In genomic region chr2:151071382-151071781, GRCh38 we compare ENCODE assay signal across 12 cellular contexts.
A peak's percentile ranks its signal among the peaks of the same experiment; 100 is the strongest.
DNase-seq lines count a peak whose midpoint lies in the region; ATAC-seq, FAIRE-seq and TF ChIP-seq lines count a peak whose summit lies in the region.
"Had no signal": no experiment of that assay in that cellular context is flagged by ENCODE, and none has a peak within 500 bp of the region (broad histone marks: within the 10 kb centered on the region; RNA-seq: fewer than 3 reads in every experiment).

No MANE protein-coding gene starts in this region.

- no peak overlapping the region for H3K27ac Mint-ChIP-seq in osteocyte (ENCODE audit: unreplicated experiment)
- H3K27ac Mint-ChIP-seq in activated naive CD4-positive, alpha-beta T cell treated with anti-CD3 and anti-CD28 coated beads, Interleukin-2, amount 10 ng/mL, durations not matched to agents 7 days and 5 days, result no peak overlapping the region

- CTCF ChIA-PET in activated naive CD4-positive, alpha-beta T cell treated with anti-CD3 and anti-CD28 coated beads, Interleukin-2, amount 10 ng/mL, durations not matched to agents 7 days and 5 days (lab: Charles Lee), result no interaction called here

- no peak for ATAC-seq in HG03139 (IDR thresholded peaks at IDR 0.05; ENCODE audit: unreplicated experiment)
- ATAC-seq: heart left ventricle had no signal

- H3K36me3 Mint-ChIP-seq in osteocyte (ENCODE audit: unreplicated experiment), result peaks cover 2% of the 10 kb centered on the region
- no peaks in the 10 kb centered on the region for H3K36me3 Mint-ChIP-seq in activated naive CD4-positive, alpha-beta T cell treated with anti-CD3 and anti-CD28 coated beads, Interleukin-2, amount 10 ng/mL, durations not matched to agents 7 days and 5 days

- DNase-seq in H54 (ENCODE audit: insufficient read length, low spot score), result no peak
- DNase-seq in NCI-H748 treated with DMSO at 0.1 percent for 48 hours (lab: John Stamatoyannopoulos, UW), result peak; percentile 4
- DNase-seq in epithelial cell of proximal tubule (ENCODE audit: low read depth), result no peak
- no peak for DNase-seq in osteocyte (ENCODE audit: extremely low spot score, unreplicated experiment)
- no peak for DNase-seq in stimulated activated CD4-positive, alpha-beta T cell treated with anti-CD3 and anti-CD28 coated beads, Interleukin-4, amount 100 ng/mL, for 24 hours
- no peak for DNase-seq in NCI-H187 (lab: John Stamatoyannopoulos, UW)
- DNase-seq in activated naive CD4-positive, alpha-beta T cell treated with anti-CD3 and anti-CD28 coated beads, Interleukin-2, amount 10 ng/mL, durations not matched to agents 7 days and 5 days, result no peak
- DNase-seq: activated T-cell treated with anti-CD3 and anti-CD28 coated beads, Interleukin-2, amount 50 U/mL, for 1 hour; heart left ventricle had no signal

- peak; percentile 69 for TF ChIP-seq CTCF in epithelial cell of proximal tubule (conservative IDR thresholded peaks at IDR 0.05; ENCODE audit: low read depth, low read length)
- TF ChIP-seq CTCF in osteocyte (IDR thresholded peaks at IDR 0.05), result peak; percentile 53

- no peak overlapping the region for H3K4me3 ChIP-seq in epithelial cell of proximal tubule (ENCODE audit: low read depth, low read length)
- H3K4me3 ChIP-seq: heart left ventricle, skin epidermis, tibial nerve had no signal

- peaks cover 8% of the 10 kb centered on the region for H3K4me1 Mint-ChIP-seq in osteocyte (ENCODE audit: unreplicated experiment)
- H3K4me1 Mint-ChIP-seq in activated naive CD4-positive, alpha-beta T cell treated with anti-CD3 and anti-CD28 coated beads, Interleukin-2, amount 10 ng/mL, durations not matched to agents 7 days and 5 days, result no peaks in the 10 kb centered on the region

- FAIRE-seq in H54 (lab: Jason Lieb, UNC), result peak; percentile 30

- TF ChIP-seq POLR2A in H54 (IDR thresholded peaks at IDR 0.05; ENCODE audit: low read depth, low read length), result no peak

- H3K4me3 Mint-ChIP-seq in osteocyte (ENCODE audit: unreplicated experiment), result no peak overlapping the region
- H3K4me3 Mint-ChIP-seq in activated naive CD4-positive, alpha-beta T cell treated with anti-CD3 and anti-CD28 coated beads, Interleukin-2, amount 10 ng/mL, durations not matched to agents 7 days and 5 days, result no peak overlapping the region

- peaks cover 12% of the 10 kb centered on the region for H3K9me3 Mint-ChIP-seq in osteocyte (ENCODE audit: unreplicated experiment)
- no peaks in the 10 kb centered on the region for H3K9me3 Mint-ChIP-seq in activated naive CD4-positive, alpha-beta T cell treated with anti-CD3 and anti-CD28 coated beads, Interleukin-2, amount 10 ng/mL, durations not matched to agents 7 days and 5 days

- peaks cover 2% of the 10 kb centered on the region for H3K27me3 Mint-ChIP-seq in osteocyte (ENCODE audit: unreplicated experiment)
- H3K27me3 Mint-ChIP-seq in activated naive CD4-positive, alpha-beta T cell treated with anti-CD3 and anti-CD28 coated beads, Interleukin-2, amount 10 ng/mL, durations not matched to agents 7 days and 5 days, result no peaks in the 10 kb centered on the region
